ENCODE assay signal across 1 cellular context in genomic region chr2:216617159-216617815, GRCh38.
TF ChIP-seq lines count a peak whose summit lies in the region.

No MANE protein-coding gene starts in this region.

TF ChIP-seq in HepG2, 621 proteins besides CTCF, POLR2A, EP300 and RAD21 (continued from another document):
- TF ChIP-seq SALL1 (CRISPR knock-in tag; IDR thresholded peaks at IDR 0.05) (0 out of 2 replicates have a peak, but pooled peaks have one; percentile 16), HDAC2 (CRISPR knock-in tag; IDR thresholded peaks at IDR 0.05) (no peak), ZBTB3 (CRISPR knock-in tag; IDR thresholded peaks at IDR 0.05; ENCODE audit: borderline replicate concordance, low read depth) (no peak), ZNF230 (CRISPR knock-in tag; IDR thresholded peaks at IDR 0.05) (no peak), ZNF687 (CRISPR knock-in tag; IDR thresholded peaks at IDR 0.05) (peak; percentile 22; the same call in 1 of the 2 replicates), ZMYM3 (CRISPR knock-in tag; IDR thresholded peaks at IDR 0.05) (peak; percentile 45; the same call in 1 of the 2 replicates)
